ENCODE assay signal across 17 cellular contexts in genomic region chr18:62682396-62682795, GRCh38. TPM values are rescaled to one million over a fixed set of nuclear protein-coding genes. Genes with fewer than 3 reads are reported as not detected.
DNase-seq lines count a peak whose midpoint lies in the region; ATAC-seq lines count a peak whose summit lies in the region.
"Had no signal": no experiment of that assay in that cellular context is flagged by ENCODE, and none has a peak within 500 bp of the region (broad histone marks: within the 10 kb centered on the region; RNA-seq: fewer than 3 reads in every experiment).

No MANE protein-coding gene starts in this region.

- H3K27me3 Mint-ChIP-seq in activated CD4-positive, alpha-beta T cell treated with anti-CD3 and anti-CD28 coated beads, Interleukin-2, amount 10 ng/mL, durations not matched to agents 7 days and 5 days = no peaks in the 10 kb centered on the region

- CTCF ChIA-PET in activated CD4-positive, alpha-beta T cell treated with anti-CD3 and anti-CD28 coated beads, Interleukin-2, amount 10 ng/mL, durations not matched to agents 7 days and 5 days (lab: Charles Lee) = interaction anchor here (1.0 to 1.5 kb wide), 2 partner anchors 15 to 33 kb away, joined by 3 read pairs; partner anchors contain the start of gene PHLPP1

- H3K36me3 Mint-ChIP-seq in activated CD4-positive, alpha-beta T cell treated with anti-CD3 and anti-CD28 coated beads, Interleukin-2, amount 10 ng/mL, durations not matched to agents 7 days and 5 days (ENCODE audit: low read depth) = peaks cover 2% of the 10 kb centered on the region
- H3K36me3 Mint-ChIP-seq: activated naive CD4-positive, alpha-beta T cell treated with anti-CD3 and anti-CD28 coated beads, Interleukin-2, amount 50 U/mL, for 72 hours had no signal

- ATAC-seq in HG03354 (IDR thresholded peaks at IDR 0.05; ENCODE audit: poor library complexity, severe bottlenecking, unreplicated experiment) = no peak
- ATAC-seq: A549; activated CD4-positive, CD25-positive, alpha-beta regulatory T cell treated with anti-CD3 and anti-CD28 coated beads, Interleukin-2, amount 50 U/mL, for 24 hours; activated naive CD4-positive, alpha-beta T cell treated with anti-CD3 and anti-CD28 coated beads, Interleukin-2, amount 50 U/mL, for 72 hours; left cardiac atrium had no signal

- DNase-seq in DMS153 (lab: John Stamatoyannopoulos, UW) (peak; percentile 48), NCI-H1417 treated with DMSO at 0.1 percent for 48 hours (lab: John Stamatoyannopoulos, UW) (peak; percentile 78), NCI-H510A (lab: John Stamatoyannopoulos, UW) (peak; percentile 12), medulla oblongata (ENCODE audit: extremely low spot score) (peak; percentile 28), posterior cingulate gyrus (no peak), NAMALWA (ENCODE audit: low spot score) (no peak)
- no peak for DNase-seq in activated CD4-positive, alpha-beta T cell treated with anti-CD3 and anti-CD28 coated beads, Interleukin-2, amount 10 ng/mL, durations not matched to agents 7 days and 5 days
- DNase-seq: C1 segment of cervical spinal cord; endodermal cell; left cardiac atrium; NCI-H1930; stimulated activated CD4-positive, alpha-beta T cell treated with anti-CD3 and anti-CD28 coated beads, Interleukin-4, amount 100 ng/mL, for 24 hours; T1000 had no signal

- POLR2A ChIA-PET in activated CD4-positive, alpha-beta T cell treated with anti-CD3 and anti-CD28 coated beads, Interleukin-2, amount 10 ng/mL, durations not matched to agents 7 days and 5 days (lab: Charles Lee) = no interaction called here

- H3K4me3 Mint-ChIP-seq in activated CD4-positive, alpha-beta T cell treated with anti-CD3 and anti-CD28 coated beads, Interleukin-2, amount 10 ng/mL, durations not matched to agents 7 days and 5 days = no peak overlapping the region
- H3K4me3 Mint-ChIP-seq: endodermal cell had no signal

- no peak overlapping the region for H3K27ac Mint-ChIP-seq in activated CD4-positive, alpha-beta T cell treated with anti-CD3 and anti-CD28 coated beads, Interleukin-2, amount 10 ng/mL, durations not matched to agents 7 days and 5 days
- H3K27ac Mint-ChIP-seq: activated naive CD4-positive, alpha-beta T cell treated with anti-CD3 and anti-CD28 coated beads, Interleukin-2, amount 50 U/mL, for 72 hours; endodermal cell had no signal

- no peaks in the 10 kb centered on the region for H3K4me1 Mint-ChIP-seq in activated CD4-positive, alpha-beta T cell treated with anti-CD3 and anti-CD28 coated beads, Interleukin-2, amount 10 ng/mL, durations not matched to agents 7 days and 5 days

- intact Hi-C loops in posterior cingulate gyrus (cut with DNase I) = no loop called here

- H3K9me3 Mint-ChIP-seq in activated CD4-positive, alpha-beta T cell treated with anti-CD3 and anti-CD28 coated beads, Interleukin-2, amount 10 ng/mL, durations not matched to agents 7 days and 5 days = peaks cover 9% of the 10 kb centered on the region

RNA-seq across cellular contexts. Expression of gene PHLPP1, which starts 32.9 kb away (rescaled TPM):
- 1 to 10 TPM; 2.7 to 3.8 TPM for total RNA-seq in activated CD4-positive, alpha-beta T cell treated with anti-CD3 and anti-CD28 coated beads, Interleukin-2, amount 10 ng/mL, durations not matched to agents 7 days and 5 days

Comparison
In these comparisons a context has a peak if more than half of its experiments do, and no peak if none do; other contexts are left out.
1. DNase-seq: peak in DMS153 (single experiment), NCI-H1417 treated with DMSO at 0.1 percent for 48 hours (single experiment), NCI-H510A (single experiment) and medulla oblongata (single experiment); none in posterior cingulate gyrus (0 of 10), NAMALWA (single experiment) and activated CD4-positive, alpha-beta T cell treated with anti-CD3 and anti-CD28 coated beads, Interleukin-2, amount 10 ng/mL, durations not matched to agents 7 days and 5 days (single experiment).